ENCODE assay signal across 8 cellular contexts in genomic region chr22:17781319-17782031, GRCh38.
DNase-seq lines count a peak whose midpoint lies in the region; ATAC-seq and TF ChIP-seq lines count a peak whose summit lies in the region.

No MANE protein-coding gene starts in this region.

- DNase-seq in AG20443 (ENCODE audit: low spot score) (peak; percentile 94), NB4 (ENCODE audit: low read depth) (peak; percentile 73), activated T-helper 1 cell treated with Interleukin-2 at 50 U/mL for 16 hours (ENCODE audit: low read depth) (peak; percentile 29), hepatic stellate cell (ENCODE audit: low spot score) (peak; percentile 85), NCI-H1417 treated with DMSO at 0.1 percent for 48 hours (lab: John Stamatoyannopoulos, UW) (no peak), medulla oblongata (ENCODE audit: extremely low spot score) (no peak)
- peak; percentile 74 for DNase-seq in stimulated activated naive CD8-positive, alpha-beta T cell treated with anti-CD3 and anti-CD28 coated beads, Interleukin-15, Interleukin-2, amounts not matched to agents 100 U/mL and 50 U/mL, for 24 hours

- peak; percentile 48 for ATAC-seq in GM18909 (IDR thresholded peaks at IDR 0.05; ENCODE audit: poor library complexity, unreplicated experiment)
- ATAC-seq in stimulated activated naive CD8-positive, alpha-beta T cell treated with anti-CD3 and anti-CD28 coated beads, Interleukin-15, Interleukin-2, amounts not matched to agents 100 U/mL and 50 U/mL, for 24 hours: peak; percentile 75

- no peak overlapping the region for H3K4me3 ChIP-seq in NB4 (ENCODE audit: low read depth, low read length)

- no peak for TF ChIP-seq CTCF in NB4 (IDR thresholded peaks at IDR 0.05; ENCODE audit: low read depth, low read length)

- no peak for TF ChIP-seq POLR2A in NB4 (IDR thresholded peaks at IDR 0.05; ENCODE audit: extremely low read depth, insufficient read length)

Comparison
In these comparisons a context has a peak if more than half of its experiments do, and no peak if none do; other contexts are left out.
1. DNase-seq: peak in AG20443 (single experiment), NB4 (single experiment), activated T-helper 1 cell treated with Interleukin-2 at 50 U/mL for 16 hours (single experiment), hepatic stellate cell (single experiment) and stimulated activated naive CD8-positive, alpha-beta T cell treated with anti-CD3 and anti-CD28 coated beads, Interleukin-15, Interleukin-2, amounts not matched to agents 100 U/mL and 50 U/mL, for 24 hours (single experiment); none in NCI-H1417 treated with DMSO at 0.1 percent for 48 hours (single experiment) and medulla oblongata (single experiment).